ENCODE assay signal across 35 cellular contexts in the genomic region with DNA sequence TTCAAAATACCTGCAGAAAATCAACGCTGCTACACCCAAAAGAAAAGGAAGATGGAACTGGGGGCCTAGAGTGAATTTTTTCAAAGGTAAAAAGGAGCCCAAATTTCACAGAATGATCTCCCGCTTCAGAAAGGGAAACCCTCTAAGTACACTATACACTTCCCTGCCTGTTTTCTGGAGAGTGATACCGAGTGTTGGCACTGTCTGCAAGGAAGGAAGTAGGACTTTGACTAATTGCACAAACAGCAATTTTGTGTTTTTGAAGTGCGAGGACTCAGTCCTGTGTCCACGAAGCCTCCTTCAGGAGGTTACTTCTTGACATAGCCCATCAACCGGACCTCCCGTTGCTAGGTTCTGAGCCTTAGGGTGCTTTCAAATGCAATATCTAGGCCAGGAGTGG.
DNase-seq lines count a peak whose midpoint lies in the region; ATAC-seq, FAIRE-seq and TF ChIP-seq lines count a peak whose summit lies in the region.
"Had no signal": no experiment of that assay in that cellular context is flagged by ENCODE, and none has a peak within 500 bp of the region (broad histone marks: within the 10 kb centered on the region; RNA-seq: fewer than 3 reads in every experiment).

No MANE protein-coding gene starts in this region.

- DNase-seq in right lobe of liver (no peak), HepG2 (ENCODE audit: low spot score) (no peak), islet precursor cell (peak; percentile 22), left lobe of liver (ENCODE audit: low spot score) (no peak), sciatic nerve (ENCODE audit: low spot score) (no peak), HPDE6-E6E7 (ENCODE audit: extremely low spot score) (no peak), ecto neural progenitor cell (ENCODE audit: low spot score) (no peak)
- DNase-seq: 8988T; ACHN; AML-193; BE2C; C1 segment of cervical spinal cord; Caco-2; Calu3; CD4-positive, alpha-beta memory T cell; CD4-positive, alpha-beta T cell; CD4-positive, CD25-positive, alpha-beta regulatory T cell; CD8-positive, alpha-beta memory T cell; CD8-positive, alpha-beta T cell; COR-L47; DMS 273 treated with DMSO at 0.1 percent for 48 hours; DMS153; DMS53; DMS79; DMS79 treated with DMSO at 0.1 percent for 48 hours; DND-41; EL had no signal

- no peak overlapping the region for H3K4me2 ChIP-seq in HepG2 (ENCODE audit: low read depth, low read length)
- H3K4me2 ChIP-seq: A549, BLaER1 had no signal

- in situ Hi-C loops in HepG2 (cut with HindIII; ENCODE audit: extremely low pct_ligation_motif_present, low pct_unique_long_range_greater_than_20kb): no loop called here

- no TSS peak for BruUV-seq in HepG2 (replicated peaks; lab: Mats Ljungman, UMichigan)

- no peaks in the 10 kb centered on the region for H4K20me1 ChIP-seq in HepG2 (ENCODE audit: insufficient read depth, low read length)
- H4K20me1 ChIP-seq: BLaER1; BLaER1 treated with 17β-estradiol and CSF1 and Interleukin-3, amounts not matched to agents 10 nM and 100 nM had no signal

- H3K36me3 ChIP-seq in right lobe of liver: no peaks in the 10 kb centered on the region
- H3K36me3 ChIP-seq in HepG2 (replicated peaks in 1 of 2; ENCODE audit: control insufficient read depth in 1 of 2, insufficient read depth in 2 of 2, low read length in 2 of 2): peaks cover 0 to 5% of the 10 kb centered on the region in 2 experiments; a peak in 1 of 5 replicates
- H3K36me3 ChIP-seq: BE2C; BLaER1; BLaER1 treated with 17β-estradiol and CSF1 and Interleukin-3, amounts not matched to agents 10 nM and 100 nM had no signal

- no peak for FAIRE-seq in HepG2 (lab: Jason Lieb, UNC)
- FAIRE-seq: A204.1, A549, D721Med had no signal

- 43% methylated on average over 7 of the region's 7 CpGs for WGBS in right lobe of liver (ENCODE audit: insufficient coverage, low coverage, low lambda C conversion rate, missing lambda C conversion rate)
- WGBS in HepG2 (ENCODE audit: low lambda C conversion rate): 99% methylated on average over 7 of the region's 7 CpGs

- H3K4me1 ChIP-seq in right lobe of liver (no peaks in the 10 kb centered on the region), HepG2 (ENCODE audit: insufficient read depth, low read length) (peaks cover 25% of the 10 kb centered on the region)
- H3K4me1 ChIP-seq: A549, BE2C, BLaER1 had no signal

- ATAC-seq in right lobe of liver (peak in 3 of 4 donors; percentile 45 to 61 (median 47)), HepG2 (no peak), left lobe of liver (peak; percentile 29), sciatic nerve (peak; percentile 25), GM19455 (IDR thresholded peaks at IDR 0.05; ENCODE audit: unreplicated experiment) (no peak)
- ATAC-seq: A549; CD8-positive, alpha-beta T cell had no signal

- no peak overlapping the region for H3K9ac ChIP-seq in HepG2 (ENCODE audit: insufficient read depth, low read depth, low read length)
- H3K9ac ChIP-seq: BLaER1; BLaER1 treated with 17β-estradiol and CSF1 and Interleukin-3, amounts not matched to agents 10 nM and 100 nM had no signal

- H2AFZ ChIP-seq in HepG2 (ENCODE audit: low read length): no peak overlapping the region

- TF ChIP-seq EP300 in HepG2 (IDR thresholded peaks at IDR 0.05; ENCODE audit: low read depth in 2 of 2, low read length in 2 of 2) (no peak), HepG2 (CRISPR knock-in tag; IDR thresholded peaks at IDR 0.05; ENCODE audit: borderline replicate concordance) (no peak)

- POLR2A ChIA-PET in HepG2 (lab: Yijun Ruan, JAX): no interaction called here

- CTCF ChIA-PET in HepG2 (lab: Yijun Ruan, JAX; ENCODE audit: low intra/inter-chr PET ratio, low total read pairs): no interaction called here

- TF ChIP-seq POLR2A in right lobe of liver (IDR thresholded peaks at IDR 0.05) (no peak), HepG2 (IDR thresholded peaks at IDR 0.05; ENCODE audit: insufficient read depth in 1 of 2, low read depth in 2 of 2, low read length in 2 of 2) (no peak)

- no peaks in the 10 kb centered on the region for H3K79me2 ChIP-seq in HepG2 (ENCODE audit: insufficient read depth, low read length)

- H3K27ac ChIP-seq in right lobe of liver (no peak overlapping the region), HepG2 (ENCODE audit: extremely low read length, insufficient read depth, low read length) (no peak overlapping the region)
- H3K27ac ChIP-seq: 22Rv1; A549; BLaER1; BLaER1 treated with 17β-estradiol and CSF1 and Interleukin-3, amounts not matched to agents 10 nM and 100 nM; C4-2B had no signal

- H3K4me3 ChIP-seq in right lobe of liver (no peak overlapping the region), HepG2 (replicated peaks in 1 of 3; ENCODE audit: insufficient read depth in 1 of 3, low read depth in 2 of 3, low read length in 3 of 3) (no peak overlapping the region)
- H3K4me3 ChIP-seq: A549; BLaER1; BLaER1 treated with 17β-estradiol and CSF1 and Interleukin-3, amounts not matched to agents 10 nM and 100 nM had no signal

- H3K27me3 ChIP-seq in right lobe of liver: no peaks in the 10 kb centered on the region
- no peaks in the 10 kb centered on the region for H3K27me3 ChIP-seq in HepG2 (ENCODE audit: control insufficient read depth in 1 of 2, insufficient read depth in 2 of 2, low read length in 2 of 2)
- H3K27me3 ChIP-seq: BE2C; BLaER1; BLaER1 treated with 17β-estradiol and CSF1 and Interleukin-3, amounts not matched to agents 10 nM and 100 nM had no signal

- TF ChIP-seq RAD21 in HepG2 (CRISPR knock-in tag; IDR thresholded peaks at IDR 0.05): no peak

- H3K9me3 ChIP-seq in right lobe of liver (no peaks in the 10 kb centered on the region), HepG2 (ENCODE audit: low read length) (no peaks in the 10 kb centered on the region)
- H3K9me3 ChIP-seq: A549; BE2C; BLaER1; BLaER1 treated with 17β-estradiol and CSF1 and Interleukin-3, amounts not matched to agents 10 nM and 100 nM; Caco-2 had no signal

- TF ChIP-seq CTCF in right lobe of liver (IDR thresholded peaks at IDR 0.05) (no peak), HepG2 (CRISPR knock-in tag; IDR thresholded peaks at IDR 0.05) (no peak)

- intact Hi-C loops in right lobe of liver (cut with DNase I): no loop called here
- intact Hi-C loops in HepG2 (cut with micrococcal nuclease; ENCODE audit: unreplicated experiment): loop anchor here (5.0 kb wide), 1 partner anchor 108 kb away; a partner anchor contains a TSS
- intact Hi-C loops in sciatic nerve (cut with DNase I): no loop called here

TF ChIP-seq in HepG2, 621 proteins besides CTCF, POLR2A, EP300 and RAD21:
- TF ChIP-seq, protein P1, sequence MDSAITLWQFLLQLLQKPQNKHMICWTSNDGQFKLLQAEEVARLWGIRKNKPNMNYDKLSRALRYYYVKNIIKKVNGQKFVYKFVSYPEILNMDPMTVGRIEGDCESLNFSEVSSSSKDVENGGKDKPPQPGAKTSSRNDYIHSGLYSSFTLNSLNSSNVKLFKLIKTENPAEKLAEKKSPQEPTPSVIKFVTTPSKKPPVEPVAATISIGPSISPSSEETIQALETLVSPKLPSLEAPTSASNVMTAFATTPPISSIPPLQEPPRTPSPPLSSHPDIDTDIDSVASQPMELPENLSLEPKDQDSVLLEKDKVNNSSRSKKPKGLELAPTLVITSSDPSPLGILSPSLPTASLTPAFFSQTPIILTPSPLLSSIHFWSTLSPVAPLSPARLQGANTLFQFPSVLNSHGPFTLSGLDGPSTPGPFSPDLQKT (CRISPR knock-in tag; IDR thresholded peaks at IDR 0.05; ENCODE audit: borderline replicate concordance): no peak
- TF ChIP-seq ZNF598 (CRISPR knock-in tag; IDR thresholded peaks at IDR 0.05; ENCODE audit: borderline replicate concordance) (no peak), RFXANK (CRISPR knock-in tag; IDR thresholded peaks at IDR 0.05) (no peak)
- TF ChIP-seq, protein P2, sequence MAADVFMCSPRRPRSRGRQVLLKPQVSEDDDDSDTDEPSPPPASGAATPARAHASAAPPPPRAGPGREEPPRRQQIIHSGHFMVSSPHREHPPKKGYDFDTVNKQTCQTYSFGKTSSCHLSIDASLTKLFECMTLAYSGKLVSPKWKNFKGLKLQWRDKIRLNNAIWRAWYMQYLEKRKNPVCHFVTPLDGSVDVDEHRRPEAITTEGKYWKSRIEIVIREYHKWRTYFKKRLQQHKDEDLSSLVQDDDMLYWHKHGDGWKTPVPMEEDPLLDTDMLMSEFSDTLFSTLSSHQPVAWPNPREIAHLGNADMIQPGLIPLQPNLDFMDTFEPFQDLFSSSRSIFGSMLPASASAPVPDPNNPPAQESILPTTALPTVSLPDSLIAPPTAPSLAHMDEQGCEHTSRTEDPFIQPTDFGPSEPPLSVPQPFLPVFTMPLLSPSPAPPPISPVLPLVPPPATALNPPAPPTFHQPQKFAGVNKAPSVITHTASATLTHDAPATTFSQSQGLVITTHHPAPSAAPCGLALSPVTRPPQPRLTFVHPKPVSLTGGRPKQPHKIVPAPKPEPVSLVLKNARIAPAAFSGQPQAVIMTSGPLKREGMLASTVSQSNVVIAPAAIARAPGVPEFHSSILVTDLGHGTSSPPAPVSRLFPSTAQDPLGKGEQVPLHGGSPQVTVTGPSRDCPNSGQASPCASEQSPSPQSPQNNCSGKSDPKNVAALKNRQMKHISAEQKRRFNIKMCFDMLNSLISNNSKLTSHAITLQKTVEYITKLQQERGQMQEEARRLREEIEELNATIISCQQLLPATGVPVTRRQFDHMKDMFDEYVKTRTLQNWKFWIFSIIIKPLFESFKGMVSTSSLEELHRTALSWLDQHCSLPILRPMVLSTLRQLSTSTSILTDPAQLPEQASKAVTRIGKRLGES (CRISPR knock-in tag; IDR thresholded peaks at IDR 0.05; ENCODE audit: borderline replicate concordance): no peak
TF ChIP-seq in HepG2: peak in this region for 0.

Comparison
In these comparisons a context has a peak if more than half of its experiments do, and no peak if none do; other contexts are left out.
1. ATAC-seq: peak in right lobe of liver (3 of 4), left lobe of liver (single experiment) and sciatic nerve (single experiment); none in HepG2 (single experiment) and GM19455 (single experiment).